8 cellular contexts compared by ENCODE assay signal in the genomic region with DNA sequence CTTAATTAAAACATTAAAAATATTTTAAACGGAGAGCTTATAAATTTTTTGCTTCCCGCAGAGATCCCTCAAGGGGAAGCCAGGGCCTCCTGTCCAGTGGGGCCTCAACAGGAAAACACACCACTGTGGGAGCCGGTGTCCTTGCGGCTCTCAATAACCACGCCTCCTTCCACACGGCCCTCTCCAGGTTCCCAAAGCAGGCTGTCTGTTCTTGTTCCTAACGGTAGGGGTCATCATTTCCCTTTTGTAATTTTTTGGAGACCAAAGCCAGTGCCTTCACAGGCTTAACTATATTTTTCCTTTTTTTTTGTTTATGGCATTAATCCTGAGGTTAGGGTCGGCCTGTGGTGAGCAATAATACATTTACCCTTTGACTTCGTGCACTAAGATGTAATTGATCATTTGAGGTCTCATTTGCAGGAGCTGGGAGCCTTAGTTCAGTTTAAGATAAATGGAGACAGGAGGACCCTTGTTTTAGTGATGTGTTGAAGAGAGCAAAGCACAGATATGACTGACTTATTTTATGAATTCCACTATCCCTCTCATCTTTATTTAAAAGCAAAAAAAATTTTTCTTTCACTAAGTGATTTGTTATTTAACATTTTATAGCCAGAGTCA.
DNase-seq lines count a peak whose midpoint lies in the region; ATAC-seq lines count a peak whose summit lies in the region.

No MANE protein-coding gene starts in this region.

- peaks cover 29 to 42% of the 10 kb centered on the region in 2 donors for H3K27me3 Mint-ChIP-seq in stimulated activated naive B cell treated with anti-CD40 and anti-IgM and Interleukin-4, amounts not matched to agents 10 μg/mL and 1 μg/mL and 100 μg/mL, for 72 hours

- peak; percentile 99 for ATAC-seq in left lobe of liver
- ATAC-seq in stimulated activated naive B cell treated with anti-CD40 and anti-IgM and Interleukin-4, amounts not matched to agents 10 μg/mL and 1 μg/mL and 100 μg/mL, for 72 hours (replicated peaks), result peak; percentile 72 to 87

- H3K9me3 Mint-ChIP-seq in stimulated activated naive B cell treated with anti-CD40 and anti-IgM and Interleukin-4, amounts not matched to agents 10 μg/mL and 1 μg/mL and 100 μg/mL, for 72 hours, result no peaks in the 10 kb centered on the region

- no peaks in the 10 kb centered on the region for H3K36me3 Mint-ChIP-seq in stimulated activated naive B cell treated with anti-CD40 and anti-IgM and Interleukin-4, amounts not matched to agents 10 μg/mL and 1 μg/mL and 100 μg/mL, for 72 hours

- H3K4me3 Mint-ChIP-seq in stimulated activated naive B cell treated with anti-CD40 and anti-IgM and Interleukin-4, amounts not matched to agents 10 μg/mL and 1 μg/mL and 100 μg/mL, for 72 hours, result no peak overlapping the region

- H3K27ac Mint-ChIP-seq in stimulated activated naive B cell treated with anti-CD40 and anti-IgM and Interleukin-4, amounts not matched to agents 10 μg/mL and 1 μg/mL and 100 μg/mL, for 72 hours, result no peak overlapping the region

- DNase-seq in activated T-cell treated with anti-CD3 and anti-CD28 coated beads for 48 hours (ENCODE audit: low read depth) (peak; percentile 20), HCEC 1CT (peak; percentile 74), MV-4-11 (lab: John Stamatoyannopoulos, UW) (peak; percentile 55), SHP77 treated with DMSO at 0.1 percent for 48 hours (lab: John Stamatoyannopoulos, UW) (peak; percentile 73), cerebellum (ENCODE audit: low spot score) (peak; percentile 82), left lobe of liver (ENCODE audit: low spot score) (peak; percentile 50)
- DNase-seq in activated T-cell treated with anti-CD3 and anti-CD28 coated beads, Interleukin-2, amount 50 U/mL, for 1 hour, result no peak
- DNase-seq in stimulated activated naive B cell treated with anti-CD40 and anti-IgM and Interleukin-4, amounts not matched to agents 10 μg/mL and 1 μg/mL and 100 μg/mL, for 72 hours, result peak; percentile 9

- H3K4me1 Mint-ChIP-seq in stimulated activated naive B cell treated with anti-CD40 and anti-IgM and Interleukin-4, amounts not matched to agents 10 μg/mL and 1 μg/mL and 100 μg/mL, for 72 hours, result no peaks in the 10 kb centered on the region
